8 cellular contexts compared by ENCODE assay signal in genomic region chr6:41278699-41279405, GRCh38. TPM values are rescaled to one million over a fixed set of nuclear protein-coding genes. Genes with fewer than 3 reads are reported as not detected.
DNase-seq lines count a peak whose midpoint lies in the region; ATAC-seq and TF ChIP-seq lines count a peak whose summit lies in the region.

No MANE protein-coding gene starts in this region.

- H3K9me3 Mint-ChIP-seq in GM23338 (peaks cover 9% of the 10 kb centered on the region; the same call in 2 of the 3 replicates), naive B cell (peaks cover 0 to 3% (median 0%) of the 10 kb centered on the region in 7 donors)

- H3K27ac Mint-ChIP-seq in GM23338 (peak overlapping the region; percentile 10), naive B cell (peak overlapping the region in 3 of 6 donors; percentile 47 to 66 (median 63))

- H3K36me3 ChIP-seq in A673 (ENCODE audit: insufficient read depth, low read length, poor library complexity, severe bottlenecking) (no peaks in the 10 kb centered on the region), GM23338 (ENCODE audit: insufficient read depth) (no peaks in the 10 kb centered on the region)

- H3K4me3 Mint-ChIP-seq in GM23338 (no peak overlapping the region), naive B cell (peak overlapping the region in 6 of 8 donors; percentile 35 to 78 (median 62))

- BruUV-seq in A673 (replicated peaks; lab: Mats Ljungman, UMichigan): no TSS peak

- H3K27me3 ChIP-seq in A673 (replicated peaks; ENCODE audit: insufficient read depth, low read depth, low read length, poor library complexity) (no peaks in the 10 kb centered on the region), GM23338 (ENCODE audit: insufficient read depth) (no peaks in the 10 kb centered on the region)

- no peaks in the 10 kb centered on the region for H3K79me2 ChIP-seq in GM23338 (replicated peaks; ENCODE audit: insufficient read depth)

- H4K20me1 ChIP-seq in GM23338 (replicated peaks; ENCODE audit: insufficient read depth): no peaks in the 10 kb centered on the region

- H3K9me2 ChIP-seq in GM23338 (ENCODE audit: insufficient read depth): peaks cover 19% of the 10 kb centered on the region

- H3K36me3 Mint-ChIP-seq in GM23338 (ENCODE audit: low read depth) (no peaks in the 10 kb centered on the region; the same call in 2 of the 3 replicates), naive B cell (peaks cover 0 to 7% of the 10 kb centered on the region in 2 donors)

- H3K4me3 ChIP-seq in A673 (ENCODE audit: low read depth, low read length, poor library complexity, severe bottlenecking) (no peak overlapping the region), GM23338 (no peak overlapping the region)

- DNase-seq in A673 (ENCODE audit: low spot score) (peak; percentile 82), GM23338 (ENCODE audit: low spot score) (peak; percentile 93), NCI-H460 (ENCODE audit: extremely low read depth, low read depth) (peak; percentile 46), ecto neural progenitor cell (ENCODE audit: low spot score) (peak; percentile 65), naive B cell (peak; percentile 58), cerebellum (ENCODE audit: low spot score) (no peak)
- peak; percentile 52 for DNase-seq in activated CD4-positive, alpha-beta T cell treated with anti-CD3 and anti-CD28 coated beads for 1 hour
- peak; percentile 71 for DNase-seq in stimulated activated naive CD8-positive, alpha-beta T cell treated with anti-CD3 and anti-CD28 coated beads, Interleukin-15, Interleukin-2, amounts not matched to agents 100 U/mL and 50 U/mL, for 24 hours

- peak overlapping the region; percentile 87; the same call in 1 of the 2 replicates for H2AFZ ChIP-seq in GM23338

- ATAC-seq in GM23338: peak; percentile 99
- ATAC-seq in naive B cell (ENCODE audit: low read depth in 2 of 2): peak; percentile 83 to 92
- ATAC-seq in stimulated activated naive CD8-positive, alpha-beta T cell treated with anti-CD3 and anti-CD28 coated beads, Interleukin-15, Interleukin-2, amounts not matched to agents 100 U/mL and 50 U/mL, for 24 hours: peak; percentile 75

- no peak overlapping the region for H3K27ac ChIP-seq in A673 (ENCODE audit: low read depth, low read length, poor library complexity, severe bottlenecking)
- H3K27ac ChIP-seq in GM23338 (ENCODE audit: low read depth): no peak overlapping the region

- TF ChIP-seq CTCF in A673 (conservative IDR thresholded peaks at IDR 0.05; ENCODE audit: low read depth, low read length) (peak; percentile 69), GM23338 (conservative IDR thresholded peaks at IDR 0.05; ENCODE audit: low read depth in 2 of 2) (peak; percentile 64 to 85)

- no peaks in the 10 kb centered on the region for H3F3A ChIP-seq in GM23338 (replicated peaks; ENCODE audit: low read depth)

- H3K4me1 Mint-ChIP-seq in GM23338 (peaks cover 8% of the 10 kb centered on the region; the same call in 2 of the 3 replicates), naive B cell (peaks cover 28 to 33% (median 33%) of the 10 kb centered on the region in 3 donors)

- H3K4me1 ChIP-seq in A673 (ENCODE audit: insufficient read depth, low read length, poor library complexity, severe bottlenecking) (no peaks in the 10 kb centered on the region), GM23338 (ENCODE audit: insufficient read depth) (no peaks in the 10 kb centered on the region)

- CTCF ChIA-PET in A673 (lab: Charles Lee): interaction anchor here (1.0 kb wide), 1 partner anchor 9 kb away, joined by 3 read pairs; no protein-coding TSS in a partner anchor

- H3K9me3 ChIP-seq in A673 (ENCODE audit: low read depth, low read length, poor library complexity, severe bottlenecking): no peaks in the 10 kb centered on the region

- H3K27me3 Mint-ChIP-seq in GM23338 (ENCODE audit: insufficient read depth, low read depth, poor library complexity) (peaks cover 13% of the 10 kb centered on the region), naive B cell (peaks cover 4 to 11% (median 7%) of the 10 kb centered on the region in 3 donors)

- no peak overlapping the region for H3K4me2 ChIP-seq in GM23338

- intact Hi-C loops in A673 (cut with micrococcal nuclease; ENCODE audit: unreplicated experiment): no loop called here

- POLR2A ChIA-PET in A673 (lab: Charles Lee; ENCODE audit: low non-redundant PET): no interaction called here

TF ChIP-seq in GM23338, 12 proteins besides CTCF, POLR2A, EP300 and RAD21 (continues in another document):
- no peak for TF ChIP-seq ZNF462 (CRISPR knock-in tag; IDR thresholded peaks at IDR 0.05)
- TF ChIP-seq STAT1 (IDR thresholded peaks at IDR 0.05; ENCODE audit: unreplicated experiment): no peak
- TF ChIP-seq ZNF114 (CRISPR knock-in tag; IDR thresholded peaks at IDR 0.05): no peak
- TF ChIP-seq POLR2AphosphoS5 (IDR thresholded peaks at IDR 0.05; ENCODE audit: low read depth): no peak

RNA-seq across cellular contexts. Expression of gene TREM1, which starts 7.6 kb away (rescaled TPM):
- total RNA-seq in A673 (2021): not detected in 2 replicates
- total RNA-seq in GM23338 (2014; rRNA removed; shearing (Covaris generic)): not detected in 2 replicates
- polyA plus RNA-seq in GM23338 (2016; fragmentation: Nextera tagmentation; extraction: Ambion mirVana): not detected in 2 replicates
- 0.67 TPM in 1 of 2 replicates, not detected in the other for total RNA-seq in NCI-H460 (2014; rRNA removed; shearing (Covaris generic))
- polyA plus RNA-seq in NCI-H460 (2014; cell fraction: nucleus; rRNA removed): not detected in 2 replicates
- polyA plus RNA-seq in naive B cell (ENCODE audit: low read depth in 6 of 6): 1 to 10 TPM in 5 of 6 donors, not detected in 1; 2.2 to 5.6 (median 2.6) TPM
- total RNA-seq in cerebellum: 0.54 TPM

RNA-seq across cellular contexts. Expression of gene TREML4, which starts 50.7 kb away (rescaled TPM):
- total RNA-seq in A673 (2021) (not detected in 2 replicates), cerebellum (not detected)
- not detected in 2 replicates for total RNA-seq in GM23338 (2014; rRNA removed; shearing (Covaris generic))
- polyA plus RNA-seq in GM23338 (2016; fragmentation: Nextera tagmentation; extraction: Ambion mirVana) (not detected in 2 replicates), naive B cell (ENCODE audit: low read depth in 6 of 6) (10 to 100 TPM in 1 of 6 donors, not detected in 5; 25.7 TPM)
- not detected in 2 replicates for total RNA-seq in NCI-H460 (2014; rRNA removed; shearing (Covaris generic))
- not detected in 2 replicates for polyA plus RNA-seq in NCI-H460 (2014; cell fraction: nucleus; rRNA removed)

RNA-seq across cellular contexts. Expression of gene NCR2, which starts 56.6 kb away (rescaled TPM):
- total RNA-seq in A673 (2021) (not detected in 2 replicates), cerebellum (not detected)
- not detected in 2 replicates for total RNA-seq in GM23338 (2014; rRNA removed; shearing (Covaris generic))
- polyA plus RNA-seq in GM23338 (2016; fragmentation: Nextera tagmentation; extraction: Ambion mirVana) (not detected in 2 replicates), naive B cell (ENCODE audit: low read depth in 6 of 6) (not detected)
- not detected in 2 replicates for total RNA-seq in NCI-H460 (2014; rRNA removed; shearing (Covaris generic))
- not detected in 2 replicates for polyA plus RNA-seq in NCI-H460 (2014; cell fraction: nucleus; rRNA removed)
